ENCODE assay signal across 32 cellular contexts in genomic region chr4:177125656-177126055, GRCh38.
"Had no signal": no experiment of that assay in that cellular context is flagged by ENCODE, and none has a peak within 500 bp of the region (broad histone marks: within the 10 kb centered on the region; RNA-seq: fewer than 3 reads in every experiment).

No MANE protein-coding gene starts in this region.

- H3K27me3 ChIP-seq: ascending aorta, esophagus muscularis mucosa, gastroesophageal sphincter, hepatocyte, neural progenitor cell, right atrium auricular region, upper lobe of left lung, vagina had no signal

- H3K36me3 ChIP-seq: ascending aorta, esophagus muscularis mucosa, gastroesophageal sphincter, neural progenitor cell, right atrium auricular region, upper lobe of left lung, vagina had no signal

- H3K27ac ChIP-seq: ascending aorta, coronary artery, esophagus muscularis mucosa, gastroesophageal sphincter, hepatocyte, neural progenitor cell, parathyroid adenoma, psoas muscle, right atrium auricular region, upper lobe of left lung, vagina had no signal

- H3K9me3 ChIP-seq: psoas muscle had no signal

- H2AFZ ChIP-seq: hepatocyte, neural progenitor cell, parathyroid adenoma had no signal

- H3K4me2 ChIP-seq: hepatocyte, neural progenitor cell, smooth muscle cell had no signal

- H3K4me1 ChIP-seq: ascending aorta, esophagus muscularis mucosa, gastroesophageal sphincter, neural progenitor cell, parathyroid adenoma, psoas muscle, right atrium auricular region, upper lobe of left lung, vagina had no signal

- H3K9ac ChIP-seq: neural progenitor cell, parathyroid adenoma had no signal

- DNase-seq: activated CD4-positive, alpha-beta memory T cell treated with anti-CD3 and anti-CD28 coated beads for 36 hours; activated CD4-positive, alpha-beta T cell treated with anti-CD3 and anti-CD28 coated beads, Interleukin-2, amount 10 ng/mL, durations not matched to agents 24 days and 14 days; activated CD4-positive, CD25-positive, alpha-beta regulatory T cell treated with anti-CD3 and anti-CD28 coated beads, Interleukin-2, amount 50 U/mL, for 72 hours; activated CD8-positive, alpha-beta memory T cell treated with anti-CD3 and anti-CD28 coated beads, Interleukin-2, amount 50 U/mL, for 4 hours; activated effector memory CD4-positive, alpha-beta T cell treated with anti-CD3 and anti-CD28 coated beads, Interleukin-2, amount 50 U/mL, for 16 hours; activated naive CD4-positive, alpha-beta T cell treated with anti-CD3 and anti-CD28 coated beads, Interleukin-2, amount 10 ng/mL, durations not matched to agents 7 days and 5 days; activated naive CD8-positive, alpha-beta T cell treated with anti-CD3 and anti-CD28 coated beads, Interleukin-2, amount 10 ng/mL, durations not matched to agents 7 days and 5 days; activated T-cell treated with anti-CD3 and anti-CD28 coated beads, Interleukin-2, amount 50 U/mL, for 1 hour; effector memory CD8-positive, alpha-beta T cell; islet precursor cell; left colon; mesendoderm; natural killer cell; occipital lobe; psoas muscle; stimulated activated CD4-positive, alpha-beta T cell treated with anti-CD3 and anti-CD28 coated beads, Interleukin-1b, Interleukin-23, amount 100 ng/mL, for 48 hours; stimulated activated CD4-positive, alpha-beta T cell treated with anti-CD3 and anti-CD28 coated beads, Interleukin-4, amount 100 ng/mL, for 4 hours; stimulated activated CD8-positive, alpha-beta memory T cell treated with anti-CD3 and anti-CD28 coated beads, Interleukin-4, amount 100 ng/mL, for 48 hours; stimulated activated naive CD8-positive, alpha-beta T cell treated with anti-CD3 and anti-CD28 coated beads, Interleukin-15, amount 100 ng/mL, for 72 hours; substantia nigra; T-helper 2 cell; upper lobe of left lung had no signal

- H3K79me2 ChIP-seq: hepatocyte, parathyroid adenoma had no signal

- H3K4me3 ChIP-seq: ascending aorta, coronary artery, esophagus muscularis mucosa, gastroesophageal sphincter, hepatocyte, neural progenitor cell, psoas muscle, right atrium auricular region, smooth muscle cell, upper lobe of left lung, vagina had no signal
